ENCODE assay signal across 14 cellular contexts in genomic region chr9:128383007-128383753, GRCh38. TPM values are rescaled to one million over a fixed set of nuclear protein-coding genes. Genes with fewer than 3 reads are reported as not detected.
DNase-seq lines count a peak whose midpoint lies in the region; ATAC-seq and TF ChIP-seq lines count a peak whose summit lies in the region.
"Had no signal": no experiment of that assay in that cellular context is flagged by ENCODE, and none has a peak within 500 bp of the region (broad histone marks: within the 10 kb centered on the region; RNA-seq: fewer than 3 reads in every experiment).

No MANE protein-coding gene starts in this region.

- H3K4me3 Mint-ChIP-seq in type B pancreatic cell = peak overlapping the region; percentile 45
- H3K4me3 Mint-ChIP-seq: stimulated activated effector memory CD8-positive, alpha-beta T cell treated with anti-CD3 and anti-CD28 coated beads, Interleukin-12 subunit alpha, Interleukin-12 subunit beta, amount 100 ng/mL, for 72 hours had no signal

- peaks cover 4% of the 10 kb centered on the region for H3K4me1 Mint-ChIP-seq in type B pancreatic cell (ENCODE audit: unreplicated experiment)
- H3K4me1 Mint-ChIP-seq: stimulated activated effector memory CD8-positive, alpha-beta T cell treated with anti-CD3 and anti-CD28 coated beads, Interleukin-12 subunit alpha, Interleukin-12 subunit beta, amount 100 ng/mL, for 72 hours had no signal

- H3K36me3 Mint-ChIP-seq in type B pancreatic cell = peaks cover 8% of the 10 kb centered on the region

- no peaks in the 10 kb centered on the region for H3K27me3 Mint-ChIP-seq in type B pancreatic cell

- no peak for TF ChIP-seq CTCF in type B pancreatic cell (conservative IDR thresholded peaks at IDR 0.05)

- no peak overlapping the region for H3K27ac Mint-ChIP-seq in type B pancreatic cell
- H3K27ac Mint-ChIP-seq: stimulated activated effector memory CD8-positive, alpha-beta T cell treated with anti-CD3 and anti-CD28 coated beads, Interleukin-12 subunit alpha, Interleukin-12 subunit beta, amount 100 ng/mL, for 72 hours had no signal

- no peaks in the 10 kb centered on the region for H3K9me3 Mint-ChIP-seq in type B pancreatic cell
- H3K9me3 Mint-ChIP-seq: stimulated activated effector memory CD8-positive, alpha-beta T cell treated with anti-CD3 and anti-CD28 coated beads, Interleukin-12 subunit alpha, Interleukin-12 subunit beta, amount 100 ng/mL, for 72 hours had no signal

- DNase-seq in NCI-H1417 (lab: John Stamatoyannopoulos, UW) = peak in 2 of 3 experiments; percentile 27 to 77
- DNase-seq in amygdala (lab: John Stamatoyannopoulos, UW) = peak in 45 of 56 donors; percentile 18 to 83 (median 56)
- peak; percentile 68 for DNase-seq in iPS-NIHi7 (ENCODE audit: extremely low spot score)
- DNase-seq in type B pancreatic cell (ENCODE audit: extremely low spot score, unreplicated experiment) = no peak
- DNase-seq in COLO829 (ENCODE audit: low spot score) = no peak
- DNase-seq in activated naive CD4-positive, alpha-beta T cell treated with anti-CD3 and anti-CD28 coated beads, Interleukin-2, amount 50 U/mL, for 16 hours = no peak
- DNase-seq: activated effector memory CD4-positive, alpha-beta T cell treated with Interleukin-2 at 50 U/mL for 16 hours; effector CD8-positive, alpha-beta T cell; HCEC 1CT; SK-N-SH; stimulated activated CD4-positive, alpha-beta T cell treated with anti-CD3 and anti-CD28 coated beads, Interleukin-4, amount 100 ng/mL, for 24 hours; uterus had no signal

- ATAC-seq in GM21825 (IDR thresholded peaks at IDR 0.05; ENCODE audit: unreplicated experiment) = no peak
- ATAC-seq: stimulated activated effector memory CD8-positive, alpha-beta T cell treated with anti-CD3 and anti-CD28 coated beads, Interleukin-12 subunit alpha, Interleukin-12 subunit beta, amount 100 ng/mL, for 72 hours had no signal

RNA-seq across cellular contexts. Expression of gene URM1, which starts 12.0 kb away (rescaled TPM):
- 56.1 and 60.3 TPM in 2 replicates for total RNA-seq in type B pancreatic cell (ENCODE audit: low replicate concordance)

RNA-seq across cellular contexts. Expression of gene CERCAM, which starts 37.5 kb away (rescaled TPM):
- 47.3 and 60.8 TPM in 2 replicates for total RNA-seq in type B pancreatic cell (ENCODE audit: low replicate concordance)

RNA-seq across cellular contexts. Expression of gene SLC27A4, which starts 42.9 kb away (rescaled TPM):
- total RNA-seq in type B pancreatic cell (ENCODE audit: low replicate concordance) = 42.2 and 47.2 TPM in 2 replicates

Comparison
In these comparisons a context has a peak if more than half of its experiments do, and no peak if none do; other contexts are left out.
1. DNase-seq: peak in NCI-H1417 (2 of 3), amygdala (45 of 56) and iPS-NIHi7 (single experiment); none in type B pancreatic cell (single experiment), COLO829 (single experiment) and activated naive CD4-positive, alpha-beta T cell treated with anti-CD3 and anti-CD28 coated beads, Interleukin-2, amount 50 U/mL, for 16 hours (single experiment).